ENCODE assay signal across 1 cellular context in the genomic region with DNA sequence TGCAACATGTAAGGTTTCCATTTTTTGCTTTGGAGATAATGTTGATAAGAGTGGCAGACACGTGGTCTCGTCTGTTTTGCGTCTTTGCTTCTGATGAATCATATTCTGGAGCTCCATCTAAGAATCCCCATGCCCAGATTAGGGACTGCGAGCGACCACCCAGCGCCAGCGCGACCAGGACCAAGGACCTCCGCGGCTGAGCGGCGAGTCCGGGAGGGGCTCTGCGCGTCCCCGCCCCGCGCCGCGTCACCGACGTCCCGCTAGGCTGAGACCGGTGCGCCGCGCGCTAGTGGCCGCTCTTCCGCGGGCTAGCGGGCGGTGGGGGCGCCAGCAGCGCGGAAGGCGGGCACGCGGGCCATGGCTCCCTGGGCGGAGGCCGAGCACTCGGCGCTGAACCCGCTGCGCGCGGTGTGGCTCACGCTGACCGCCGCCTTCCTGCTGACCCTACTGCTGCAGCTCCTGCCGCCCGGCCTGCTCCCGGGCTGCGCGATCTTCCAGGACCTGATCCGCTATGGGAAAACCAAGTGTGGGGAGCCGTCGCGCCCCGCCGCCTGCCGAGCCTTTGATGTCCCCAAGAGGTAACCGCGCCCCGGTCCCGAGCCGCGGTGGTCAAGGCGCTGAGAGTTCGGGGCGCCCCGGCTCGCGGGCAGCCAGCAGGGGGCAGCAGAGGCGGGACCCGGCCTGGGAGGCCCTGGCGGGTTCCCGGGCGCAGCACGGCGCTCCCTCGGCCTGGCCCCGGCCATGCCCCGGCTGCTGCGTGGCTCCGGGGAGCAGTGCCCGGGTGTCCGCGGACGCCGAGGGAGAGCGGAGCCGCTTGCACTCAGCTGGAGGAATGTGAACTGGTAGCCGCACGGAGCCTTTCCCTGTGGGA.
TF ChIP-seq lines count a peak whose summit lies in the region.

A gene (plus strand): TSS at position 263 of the 871 bp plus-strand sequence. CDS start 95 bp downstream, at position 358.

TF ChIP-seq in H1, 55 proteins besides CTCF, POLR2A, EP300 and RAD21 (continued from another document):
- no peak for TF ChIP-seq HDAC6 (IDR thresholded peaks at IDR 0.05; ENCODE audit: low read depth, low read length)
